Comparison of ENCODE assay signal across 33 cellular contexts in the genomic region with DNA sequence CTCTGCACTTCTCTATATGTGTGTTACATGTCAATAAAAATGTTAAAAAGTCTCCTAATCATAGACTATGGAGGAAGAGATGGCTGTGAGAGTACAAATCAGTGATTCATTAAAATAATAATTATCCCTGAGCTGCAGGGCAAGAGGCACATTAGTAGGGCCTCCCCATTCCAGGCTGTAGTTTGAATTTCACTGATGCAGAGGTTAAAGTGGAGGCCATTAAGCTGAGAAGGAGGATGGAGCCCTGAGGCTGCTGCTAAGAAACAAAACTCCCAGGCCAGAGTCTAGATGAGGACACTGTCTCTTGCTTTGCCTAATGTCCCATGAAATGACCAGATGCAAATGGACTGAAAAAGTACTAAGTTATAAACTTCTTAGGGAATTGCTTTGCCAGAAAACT.
"Had no signal": no experiment of that assay in that cellular context is flagged by ENCODE, and none has a peak within 500 bp of the region (broad histone marks: within the 10 kb centered on the region; RNA-seq: fewer than 3 reads in every experiment).

No MANE protein-coding gene starts in this region.

- H3K4me3 ChIP-seq: ascending aorta, coronary artery, dorsolateral prefrontal cortex, esophagus muscularis mucosa, gastroesophageal sphincter, heart right ventricle had no signal

- H3K9me3 ChIP-seq: ascending aorta, gastroesophageal sphincter had no signal

- ATAC-seq: activated CD4-positive, alpha-beta T cell treated with anti-CD3 and anti-CD28 coated beads for 36 hours; activated CD8-positive, alpha-beta memory T cell treated with anti-CD3 and anti-CD28 coated beads, Interleukin-2, amount 10 ng/mL, durations not matched to agents 7 days and 5 days; activated CD8-positive, alpha-beta T cell treated with anti-CD3 and anti-CD28 coated beads, Interleukin-2, amount 10 ng/mL, durations not matched to agents 7 days and 5 days; activated naive CD4-positive, alpha-beta T cell treated with anti-CD3 and anti-CD28 coated beads, Interleukin-2, amount 50 U/mL, for 72 hours; activated T-cell treated with anti-CD3 and anti-CD28 coated beads, Interleukin-2, amount 50 U/mL, for 72 hours; gastroesophageal sphincter; heart right ventricle; T-helper 17 cell had no signal

- H3K27me3 Mint-ChIP-seq: activated CD4-positive, alpha-beta memory T cell treated with anti-CD3 and anti-CD28 coated beads for 36 hours; activated CD4-positive, alpha-beta T cell treated with anti-CD3 and anti-CD28 coated beads for 36 hours; central memory CD8-positive, alpha-beta T cell; dendritic cell treated with granulocyte-macrophage colony-stimulating factor and Interleukin-4, amounts not matched to agents 40 ng/mL and 50 ng/mL, for 4 days had no signal

- H3K27ac ChIP-seq: ascending aorta, brain microvascular endothelial cell, coronary artery, dorsolateral prefrontal cortex, esophagus muscularis mucosa, gastroesophageal sphincter, heart right ventricle had no signal

- H3K27me3 ChIP-seq: ascending aorta, brain microvascular endothelial cell, dorsolateral prefrontal cortex, esophagus muscularis mucosa, gastroesophageal sphincter, heart right ventricle had no signal

- DNase-seq: activated CD4-positive, alpha-beta memory T cell treated with anti-CD3 and anti-CD28 coated beads for 36 hours; activated CD4-positive, alpha-beta T cell treated with anti-CD3 and anti-CD28 coated beads for 36 hours; activated CD4-positive, alpha-beta T cell treated with anti-CD3 and anti-CD28 coated beads, Interleukin-2, amount 10 ng/mL, durations not matched to agents 24 days and 14 days; activated CD4-positive, CD25-positive, alpha-beta regulatory T cell; activated CD4-positive, CD25-positive, alpha-beta regulatory T cell treated with anti-CD3 and anti-CD28 coated beads, Interleukin-2, amount 50 U/mL, for 72 hours; activated CD8-positive, alpha-beta memory T cell treated with anti-CD3 and anti-CD28 coated beads, Interleukin-2, amount 10 ng/mL, durations not matched to agents 7 days and 5 days; activated CD8-positive, alpha-beta memory T cell treated with anti-CD3 and anti-CD28 coated beads, Interleukin-2, amount 50 U/mL, for 4 hours; activated CD8-positive, alpha-beta T cell treated with anti-CD3 and anti-CD28 coated beads, Interleukin-2, amount 10 ng/mL, durations not matched to agents 7 days and 5 days; activated gamma-delta T cell; activated naive CD4-positive, alpha-beta T cell; activated naive CD4-positive, alpha-beta T cell treated with anti-CD3 and anti-CD28 coated beads, Interleukin-2, amount 10 ng/mL, durations not matched to agents 7 days and 5 days; activated naive CD8-positive, alpha-beta T cell treated with anti-CD3 and anti-CD28 coated beads, Interleukin-2, amount 10 ng/mL, durations not matched to agents 7 days and 5 days; activated T-cell treated with anti-CD3 and anti-CD28 coated beads, Interleukin-2, amount 50 U/mL, for 1 hour; activated T-cell treated with anti-CD3 and anti-CD28 coated beads, Interleukin-2, amount 50 U/mL, for 72 hours; brain microvascular endothelial cell; dorsolateral prefrontal cortex; effector memory CD4-positive, alpha-beta T cell; endodermal cell; erythroblast; foreskin melanocyte; heart right ventricle; T-helper 1 cell; T-helper 17 cell; T1000 had no signal

- FAIRE-seq: bronchial epithelial cell had no signal

- H3K27ac Mint-ChIP-seq: activated CD4-positive, alpha-beta memory T cell treated with anti-CD3 and anti-CD28 coated beads for 36 hours; activated CD4-positive, alpha-beta T cell treated with anti-CD3 and anti-CD28 coated beads for 36 hours; activated CD4-positive, alpha-beta T cell treated with anti-CD3 and anti-CD28 coated beads, Interleukin-2, amount 10 ng/mL, durations not matched to agents 24 days and 14 days; activated CD8-positive, alpha-beta memory T cell treated with anti-CD3 and anti-CD28 coated beads, Interleukin-2, amount 10 ng/mL, durations not matched to agents 7 days and 5 days; activated CD8-positive, alpha-beta T cell treated with anti-CD3 and anti-CD28 coated beads, Interleukin-2, amount 10 ng/mL, durations not matched to agents 7 days and 5 days; activated naive CD4-positive, alpha-beta T cell treated with anti-CD3 and anti-CD28 coated beads, Interleukin-2, amount 10 ng/mL, durations not matched to agents 7 days and 5 days; activated naive CD4-positive, alpha-beta T cell treated with anti-CD3 and anti-CD28 coated beads, Interleukin-2, amount 50 U/mL, for 72 hours; activated naive CD8-positive, alpha-beta T cell treated with anti-CD3 and anti-CD28 coated beads, Interleukin-2, amount 10 ng/mL, durations not matched to agents 7 days and 5 days; activated T-cell treated with anti-CD3 and anti-CD28 coated beads, Interleukin-2, amount 50 U/mL, for 72 hours; dendritic cell treated with granulocyte-macrophage colony-stimulating factor and Interleukin-4, amounts not matched to agents 40 ng/mL and 50 ng/mL, for 4 days; endodermal cell; T-helper 17 cell; T-helper 2 cell treated with Interferon-gamma antibody and Interleukin-4, amounts not matched to agents 5 μg/mL and 100 μg/mL, for 36 hours had no signal

- H3K4me3 Mint-ChIP-seq: activated CD4-positive, alpha-beta memory T cell treated with anti-CD3 and anti-CD28 coated beads for 36 hours; activated CD4-positive, alpha-beta T cell treated with anti-CD3 and anti-CD28 coated beads for 36 hours; activated CD4-positive, alpha-beta T cell treated with anti-CD3 and anti-CD28 coated beads, Interleukin-2, amount 10 ng/mL, durations not matched to agents 24 days and 14 days; activated CD8-positive, alpha-beta memory T cell treated with anti-CD3 and anti-CD28 coated beads, Interleukin-2, amount 10 ng/mL, durations not matched to agents 7 days and 5 days; activated CD8-positive, alpha-beta T cell treated with anti-CD3 and anti-CD28 coated beads, Interleukin-2, amount 10 ng/mL, durations not matched to agents 7 days and 5 days; activated naive CD4-positive, alpha-beta T cell treated with anti-CD3 and anti-CD28 coated beads, Interleukin-2, amount 10 ng/mL, durations not matched to agents 7 days and 5 days; activated naive CD8-positive, alpha-beta T cell treated with anti-CD3 and anti-CD28 coated beads, Interleukin-2, amount 10 ng/mL, durations not matched to agents 7 days and 5 days; activated T-cell treated with anti-CD3 and anti-CD28 coated beads, Interleukin-2, amount 50 U/mL, for 72 hours; central memory CD8-positive, alpha-beta T cell; dendritic cell treated with granulocyte-macrophage colony-stimulating factor and Interleukin-4, amounts not matched to agents 40 ng/mL and 50 ng/mL, for 4 days; endodermal cell; T-helper 17 cell; T-helper 2 cell treated with Interferon-gamma antibody and Interleukin-4, amounts not matched to agents 5 μg/mL and 100 μg/mL, for 36 hours had no signal

- H3K4me1 Mint-ChIP-seq: activated CD4-positive, alpha-beta T cell treated with anti-CD3 and anti-CD28 coated beads for 36 hours; activated CD4-positive, alpha-beta T cell treated with anti-CD3 and anti-CD28 coated beads, Interleukin-2, amount 10 ng/mL, durations not matched to agents 24 days and 14 days; activated CD8-positive, alpha-beta memory T cell treated with anti-CD3 and anti-CD28 coated beads, Interleukin-2, amount 10 ng/mL, durations not matched to agents 7 days and 5 days; activated naive CD4-positive, alpha-beta T cell treated with anti-CD3 and anti-CD28 coated beads, Interleukin-2, amount 10 ng/mL, durations not matched to agents 7 days and 5 days; activated naive CD8-positive, alpha-beta T cell treated with anti-CD3 and anti-CD28 coated beads, Interleukin-2, amount 10 ng/mL, durations not matched to agents 7 days and 5 days; central memory CD8-positive, alpha-beta T cell had no signal

- H3K9me3 Mint-ChIP-seq: activated CD4-positive, alpha-beta memory T cell treated with anti-CD3 and anti-CD28 coated beads for 36 hours; activated CD4-positive, alpha-beta T cell treated with anti-CD3 and anti-CD28 coated beads, Interleukin-2, amount 10 ng/mL, durations not matched to agents 24 days and 14 days; activated naive CD4-positive, alpha-beta T cell treated with anti-CD3 and anti-CD28 coated beads, Interleukin-2, amount 10 ng/mL, durations not matched to agents 7 days and 5 days; activated naive CD4-positive, alpha-beta T cell treated with anti-CD3 and anti-CD28 coated beads, Interleukin-2, amount 50 U/mL, for 72 hours; activated naive CD8-positive, alpha-beta T cell treated with anti-CD3 and anti-CD28 coated beads, Interleukin-2, amount 10 ng/mL, durations not matched to agents 7 days and 5 days; activated T-cell treated with anti-CD3 and anti-CD28 coated beads, Interleukin-2, amount 50 U/mL, for 72 hours; central memory CD8-positive, alpha-beta T cell; dendritic cell treated with granulocyte-macrophage colony-stimulating factor and Interleukin-4, amounts not matched to agents 40 ng/mL and 50 ng/mL, for 4 days; T-helper 2 cell treated with Interferon-gamma antibody and Interleukin-4, amounts not matched to agents 5 μg/mL and 100 μg/mL, for 36 hours had no signal

- H3K4me1 ChIP-seq: ascending aorta, esophagus muscularis mucosa, gastroesophageal sphincter, heart right ventricle had no signal

- H3K36me3 ChIP-seq: ascending aorta, brain microvascular endothelial cell, esophagus muscularis mucosa, gastroesophageal sphincter, heart right ventricle had no signal

- H3K36me3 Mint-ChIP-seq: activated CD4-positive, alpha-beta memory T cell treated with anti-CD3 and anti-CD28 coated beads for 36 hours; activated CD8-positive, alpha-beta memory T cell treated with anti-CD3 and anti-CD28 coated beads, Interleukin-2, amount 10 ng/mL, durations not matched to agents 7 days and 5 days; activated naive CD4-positive, alpha-beta T cell treated with anti-CD3 and anti-CD28 coated beads, Interleukin-2, amount 10 ng/mL, durations not matched to agents 7 days and 5 days; activated naive CD4-positive, alpha-beta T cell treated with anti-CD3 and anti-CD28 coated beads, Interleukin-2, amount 50 U/mL, for 72 hours; activated naive CD8-positive, alpha-beta T cell treated with anti-CD3 and anti-CD28 coated beads, Interleukin-2, amount 10 ng/mL, durations not matched to agents 7 days and 5 days had no signal
